In the genomic region with DNA sequence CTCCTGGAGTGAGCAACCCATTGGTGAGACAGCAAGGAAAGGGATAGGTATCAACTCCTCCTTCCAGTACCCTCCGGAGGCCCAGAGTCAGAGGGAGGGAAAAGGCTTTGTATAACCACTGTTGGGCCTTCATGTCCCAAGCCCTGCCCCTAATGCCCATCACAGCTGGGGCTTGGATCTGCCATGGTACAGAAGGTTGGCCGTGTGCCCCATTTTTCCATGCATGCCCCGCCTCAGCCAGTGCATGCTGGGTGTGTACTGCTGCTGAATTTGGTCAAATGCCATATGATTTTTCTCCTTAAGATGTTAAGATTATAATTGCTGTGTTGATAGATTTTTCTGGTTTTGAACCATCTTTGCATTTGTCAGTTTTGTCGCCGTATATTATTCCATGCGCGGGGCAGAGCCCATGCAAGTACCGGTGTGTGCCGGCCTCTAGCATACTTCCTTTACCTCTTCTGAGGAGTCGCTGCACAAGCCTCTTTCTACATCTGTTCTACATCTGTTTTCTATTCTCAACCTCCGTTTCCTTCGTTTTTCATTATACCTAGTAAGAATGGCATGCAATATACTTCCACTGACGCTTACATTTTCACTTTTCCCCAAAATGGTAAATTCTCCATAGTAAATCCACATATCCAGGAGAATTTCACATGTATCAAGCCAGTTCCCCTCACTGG, we compare ENCODE assay signal across 16 cellular contexts. TPM values are rescaled to one million over a fixed set of nuclear protein-coding genes. Genes with fewer than 3 reads are reported as not detected.
DNase-seq lines count a peak whose midpoint lies in the region; ATAC-seq and TF ChIP-seq lines count a peak whose summit lies in the region.
"Had no signal": no experiment of that assay in that cellular context is flagged by ENCODE, and none has a peak within 500 bp of the region (broad histone marks: within the 10 kb centered on the region; RNA-seq: fewer than 3 reads in every experiment).

No MANE protein-coding gene starts in this region.

- H2AFZ ChIP-seq in OCI-LY1 (ENCODE audit: low read length) = no peak overlapping the region

- peak in 3 of 10 donors; percentile 43 to 63 (median 60) for DNase-seq in dorsolateral prefrontal cortex
- DNase-seq in mesenteric fat pad (ENCODE audit: low spot score) = peak; percentile 53
- no peak for DNase-seq in CD4-positive, alpha-beta memory T cell
- DNase-seq in DMS79 treated with DMSO at 0.1 percent for 48 hours (lab: John Stamatoyannopoulos, UW) = no peak
- DNase-seq: IMR-90, MV-4-11, NCI-H1417 treated with DMSO at 0.1 percent for 48 hours, NCI-H2081 treated with DMSO at 0.1 percent for 48 hours, NCI-H2227 treated with DMSO at 0.1 percent for 48 hours, NCI-H526 treated with DMSO at 0.1 percent for 48 hours had no signal

- H3K27ac ChIP-seq in BLaER1 treated with 17β-estradiol and CSF1 and Interleukin-3, amounts not matched to agents 10 nM and 100 nM = peak overlapping the region in 5 of 11 experiments; percentile 24 to 79 (median 50); a peak in 5 of 22 replicates
- peak overlapping the region; percentile 96 for H3K27ac ChIP-seq in OCI-LY1 (ENCODE audit: low read depth, low read length, poor library complexity, severe bottlenecking)
- H3K27ac ChIP-seq in dorsolateral prefrontal cortex = peak overlapping the region in 34 of 59 donors; percentile 1 to 78 (median 46)
- no peak overlapping the region for H3K27ac ChIP-seq in CD4-positive, alpha-beta memory T cell (ENCODE audit: low read depth, low read length)

- H3K4me3 ChIP-seq in BLaER1 treated with 17β-estradiol and CSF1 and Interleukin-3, amounts not matched to agents 10 nM and 100 nM = no peak overlapping the region
- no peak overlapping the region for H3K4me3 ChIP-seq in OCI-LY1 (ENCODE audit: low read depth, low read length, poor library complexity, severe bottlenecking)
- H3K4me3 ChIP-seq in dorsolateral prefrontal cortex = no peak overlapping the region
- no peak overlapping the region for H3K4me3 ChIP-seq in CD4-positive, alpha-beta memory T cell (ENCODE audit: low read length in 2 of 2)

- TF ChIP-seq CTCF in OCI-LY1 (IDR thresholded peaks at IDR 0.05; ENCODE audit: low read length) (no peak), dorsolateral prefrontal cortex (IDR thresholded peaks at IDR 0.05 in 54 of 56, conservative IDR thresholded peaks at IDR 0.05 in 2 of 56; ENCODE audit: low read depth in 1 of 56, partially characterized antibody in 56 of 56) (no peak)

- no peaks in the 10 kb centered on the region for H3K79me2 ChIP-seq in OCI-LY1 (ENCODE audit: insufficient read depth, low read length)

- no peak overlapping the region for H3K4me3 Mint-ChIP-seq in CD4-positive, alpha-beta memory T cell

- H3K4me2 ChIP-seq in BLaER1 treated with 17β-estradiol and CSF1 and Interleukin-3, amounts not matched to agents 10 nM and 100 nM = peak overlapping the region in 7 of 11 experiments; percentile 0 to 38 (median 21); a peak in 6 of 22 replicates
- peak overlapping the region; percentile 15; the same call in 1 of the 2 replicates for H3K4me2 ChIP-seq in OCI-LY1 (ENCODE audit: low read length)

- no peak overlapping the region for H3K9ac ChIP-seq in BLaER1 treated with 17β-estradiol and CSF1 and Interleukin-3, amounts not matched to agents 10 nM and 100 nM
- H3K9ac ChIP-seq in OCI-LY1 (ENCODE audit: low read length) = no peak overlapping the region

- H3K4me1 Mint-ChIP-seq in CD4-positive, alpha-beta memory T cell = peaks cover 21 to 27% (median 23%) of the 10 kb centered on the region in 4 donors

- no peak overlapping the region for H3K27ac Mint-ChIP-seq in CD4-positive, alpha-beta memory T cell

- H3K9me3 ChIP-seq in BLaER1 treated with 17β-estradiol and CSF1 and Interleukin-3, amounts not matched to agents 10 nM and 100 nM (replicated peaks in 1 of 11) = peaks cover 9 to 41% (median 27%) of the 10 kb centered on the region in 11 experiments
- no peaks in the 10 kb centered on the region; the same call in 1 of the 2 replicates for H3K9me3 ChIP-seq in OCI-LY1 (ENCODE audit: low read length)
- H3K9me3 ChIP-seq in CD4-positive, alpha-beta memory T cell (ENCODE audit: control insufficient read depth in 1 of 2, low read length in 2 of 2) = no peaks in the 10 kb centered on the region

- no peaks in the 10 kb centered on the region for H3K27me3 Mint-ChIP-seq in CD4-positive, alpha-beta memory T cell

- no peak for ATAC-seq in GM19035 (IDR thresholded peaks at IDR 0.05; ENCODE audit: unreplicated experiment)
- ATAC-seq: HCT116, Panc1, Right ventricle myocardium inferior had no signal

- intact Hi-C loops in dorsolateral prefrontal cortex (cut with DNase I) = no loop called here
- intact Hi-C loops in CD4-positive, alpha-beta memory T cell (cut with micrococcal nuclease) = no loop called here

- H3F3A ChIP-seq in OCI-LY1 (ENCODE audit: insufficient read depth, low read length) = 0 out of 2 replicates have a peak, but pooled peaks cover 8% of the 10 kb centered on the region

- no peaks in the 10 kb centered on the region for H3K9me2 ChIP-seq in OCI-LY1 (ENCODE audit: low read depth, low read length)

- POLR2A ChIA-PET in CD4-positive, alpha-beta memory T cell (lab: Charles Lee; ENCODE audit: partially characterized antibody) = interaction anchor here (0.9 to 9.4 kb wide), 3 partner anchors 22 to 48 kb away, joined by 3 to 107 read pairs (median 4); no protein-coding TSS in a partner anchor

- peaks cover 46 to 84% (median 61%) of the 10 kb centered on the region in 10 experiments for H3K4me1 ChIP-seq in BLaER1 treated with 17β-estradiol and CSF1 and Interleukin-3, amounts not matched to agents 10 nM and 100 nM
- H3K4me1 ChIP-seq in OCI-LY1 (ENCODE audit: insufficient read depth, low read length, severe bottlenecking) = peaks cover 54% of the 10 kb centered on the region
- H3K4me1 ChIP-seq in CD4-positive, alpha-beta memory T cell (ENCODE audit: insufficient read depth, low read length) = peaks cover 14% of the 10 kb centered on the region

- CTCF ChIA-PET in CD4-positive, alpha-beta memory T cell (lab: Charles Lee; ENCODE audit: partially characterized antibody) = interaction anchor here (0.9 kb wide), 1 partner anchor 17 kb away, joined by 3 read pairs; no protein-coding TSS in a partner anchor

- H3K36me3 Mint-ChIP-seq in CD4-positive, alpha-beta memory T cell = peaks cover 2 to 5% of the 10 kb centered on the region in 2 donors

- no peaks in the 10 kb centered on the region for H3K9me3 Mint-ChIP-seq in CD4-positive, alpha-beta memory T cell

- H3K27me3 ChIP-seq in BLaER1 treated with 17β-estradiol and CSF1 and Interleukin-3, amounts not matched to agents 10 nM and 100 nM = no peaks in the 10 kb centered on the region
- H3K27me3 ChIP-seq in OCI-LY1 (ENCODE audit: insufficient read depth, low read length) (no peaks in the 10 kb centered on the region), dorsolateral prefrontal cortex (no peaks in the 10 kb centered on the region)
- H3K27me3 ChIP-seq in CD4-positive, alpha-beta memory T cell (ENCODE audit: insufficient read depth, low read length) = no peaks in the 10 kb centered on the region

- H4K20me1 ChIP-seq in BLaER1 treated with 17β-estradiol and CSF1 and Interleukin-3, amounts not matched to agents 10 nM and 100 nM = 0 out of 22 replicates have a peak, but pooled peaks cover 0 to 3% (median 0%) of the 10 kb centered on the region in 11 experiments
- no peaks in the 10 kb centered on the region for H4K20me1 ChIP-seq in OCI-LY1 (ENCODE audit: insufficient read depth, low read length)

- H3K36me3 ChIP-seq in BLaER1 treated with 17β-estradiol and CSF1 and Interleukin-3, amounts not matched to agents 10 nM and 100 nM = peaks cover 27 to 66% (median 50%) of the 10 kb centered on the region in 11 experiments
- peaks cover 11% of the 10 kb centered on the region; the same call in 1 of the 2 replicates for H3K36me3 ChIP-seq in OCI-LY1 (ENCODE audit: insufficient read depth, low read length)
- H3K36me3 ChIP-seq in CD4-positive, alpha-beta memory T cell (ENCODE audit: insufficient read depth, low read length) = no peaks in the 10 kb centered on the region

RNA-seq across cellular contexts. Expression of gene PPP2R5C, which starts 26.6 kb away (rescaled TPM):
- 100 to 1,000 TPM; 150 to 242 (median 182) TPM for total RNA-seq in dorsolateral prefrontal cortex
- total RNA-seq in mesenteric fat pad = 124 TPM
- 100 to 1,000 TPM; 584 to 620 TPM for total RNA-seq in CD4-positive, alpha-beta memory T cell
- polyA plus RNA-seq in CD4-positive, alpha-beta memory T cell = 100 to 1,000 TPM; 273 to 278 TPM
